Comparison of ENCODE assay signal across 15 cellular contexts in genomic region chr2:70954886-70955285, GRCh38. TPM values are rescaled to one million over a fixed set of nuclear protein-coding genes. Genes with fewer than 3 reads are reported as not detected.
"Had no signal": no experiment of that assay in that cellular context is flagged by ENCODE, and none has a peak within 500 bp of the region (broad histone marks: within the 10 kb centered on the region; RNA-seq: fewer than 3 reads in every experiment).

No MANE protein-coding gene starts in this region.

- H3K27ac Mint-ChIP-seq: activated naive CD4-positive, alpha-beta T cell treated with anti-CD3 and anti-CD28 coated beads, Interleukin-2, amount 50 U/mL, for 72 hours; nephron had no signal

- H3K4me3 ChIP-seq: body of pancreas, thyroid gland, vagina had no signal

- H3K27me3 ChIP-seq: body of pancreas, thyroid gland, vagina had no signal

- H3K9me3 Mint-ChIP-seq: activated naive CD4-positive, alpha-beta T cell treated with anti-CD3 and anti-CD28 coated beads, Interleukin-2, amount 50 U/mL, for 72 hours; nephron had no signal

- H3K4me1 ChIP-seq: body of pancreas, thyroid gland, vagina had no signal

- H3K27ac ChIP-seq: body of pancreas, thyroid gland, vagina had no signal

- H3K4me3 Mint-ChIP-seq: nephron had no signal

- DNase-seq: activated CD4-positive, alpha-beta T cell treated with anti-CD3 and anti-CD28 coated beads, Interleukin-2, amount 50 U/mL, for 1 hour; activated CD4-positive, CD25-positive, alpha-beta regulatory T cell; amniotic stem cell; body of pancreas; cerebellar nuclear complex; dermis blood vessel endothelial cell; hippocampal formation; stimulated activated CD4-positive, alpha-beta T cell treated with anti-CD3 and anti-CD28 coated beads, Interleukin-4, amount 100 ng/mL, for 24 hours; T-helper 2 cell; thyroid gland had no signal

- ATAC-seq: activated naive CD4-positive, alpha-beta T cell treated with anti-CD3 and anti-CD28 coated beads, Interleukin-2, amount 50 U/mL, for 72 hours; body of pancreas had no signal

- H3K36me3 Mint-ChIP-seq: activated naive CD4-positive, alpha-beta T cell treated with anti-CD3 and anti-CD28 coated beads, Interleukin-2, amount 50 U/mL, for 72 hours had no signal

- H3K36me3 ChIP-seq: thyroid gland, vagina had no signal

- H3K9me3 ChIP-seq: body of pancreas, thyroid gland, vagina had no signal

- H3K4me1 Mint-ChIP-seq: nephron had no signal

RNA-seq across cellular contexts. Expression of gene ATP6V1B1, which starts 19.2 kb away (rescaled TPM):
- total RNA-seq: dermis blood vessel endothelial cell, lung microvascular endothelial cell, mononuclear cell, thyroid gland, vagina had no signal

RNA-seq across cellular contexts. Expression of gene VAX2, which starts 54.5 kb away (rescaled TPM):
- total RNA-seq: lung microvascular endothelial cell, mononuclear cell, vagina had no signal
